Comparison of ENCODE assay signal across 18 cellular contexts in genomic region chr7:42456267-42456666, GRCh38.
DNase-seq lines count a peak whose midpoint lies in the region; ATAC-seq and TF ChIP-seq lines count a peak whose summit lies in the region.
"Had no signal": no experiment of that assay in that cellular context is flagged by ENCODE, and none has a peak within 500 bp of the region (broad histone marks: within the 10 kb centered on the region; RNA-seq: fewer than 3 reads in every experiment).

No MANE protein-coding gene starts in this region.

- TF ChIP-seq CTCF in smooth muscle cell (IDR thresholded peaks at IDR 0.05; ENCODE audit: borderline replicate concordance, insufficient read depth, poor library complexity, severe bottlenecking), result no peak

- H3K79me2 ChIP-seq in smooth muscle cell (ENCODE audit: low read depth), result no peaks in the 10 kb centered on the region

- H3K9me3 ChIP-seq in smooth muscle cell (replicated peaks; ENCODE audit: low read depth), result no peaks in the 10 kb centered on the region
- H3K9me3 ChIP-seq: SJCRH30 had no signal

- H3K4me1 ChIP-seq in smooth muscle cell (ENCODE audit: low read depth), result peaks cover 3% of the 10 kb centered on the region
- H3K4me1 ChIP-seq: SJCRH30 had no signal

- H4K20me1 ChIP-seq in smooth muscle cell (ENCODE audit: low read depth), result no peaks in the 10 kb centered on the region

- H3F3A ChIP-seq in smooth muscle cell (ENCODE audit: low read depth), result no peaks in the 10 kb centered on the region

- H3K4me2 ChIP-seq in smooth muscle cell, result no peak overlapping the region
- H3K4me2 ChIP-seq: PC-9 had no signal

- H3K4me3 ChIP-seq in smooth muscle cell, result no peak overlapping the region
- H3K4me3 ChIP-seq: PC-9, SJCRH30 had no signal

- no peaks in the 10 kb centered on the region for H3K36me3 ChIP-seq in smooth muscle cell (ENCODE audit: low read depth)
- H3K36me3 ChIP-seq: SJCRH30 had no signal

- 91% methylated on average over 6 of the region's 6 CpGs for WGBS in smooth muscle cell (ENCODE audit: low lambda C conversion rate)

- no peak overlapping the region for H3K27ac ChIP-seq in smooth muscle cell (ENCODE audit: low read depth)
- H3K27ac ChIP-seq: PC-9, RWPE1, SJCRH30 had no signal

- H2AFZ ChIP-seq in smooth muscle cell (ENCODE audit: low read depth), result peak overlapping the region; percentile 28
- H2AFZ ChIP-seq: PC-9 had no signal

- ATAC-seq in HG03039 (IDR thresholded peaks at IDR 0.05; ENCODE audit: unreplicated experiment) (no peak), GM18519 (IDR thresholded peaks at IDR 0.05; ENCODE audit: low FRiP score, unreplicated experiment) (no peak)

- DNase-seq in G401 (ENCODE audit: low spot score), result peak; percentile 46
- peak; percentile 89 for DNase-seq in NCI-H82 (lab: John Stamatoyannopoulos, UW)
- DNase-seq in left kidney (ENCODE audit: low read depth, low spot score), result peak; percentile 67
- DNase-seq in smooth muscle cell (lab: John Stamatoyannopoulos, UW; ENCODE audit: unreplicated experiment), result no peak
- DNase-seq in OCI-M2 (lab: John Stamatoyannopoulos, UW; ENCODE audit: unreplicated experiment), result no peak
- DNase-seq: DND-41, H7, Karpas-422, NCI-H1048, NCI-H1436 treated with DMSO at 0.1 percent for 48 hours, NCI-H2029 treated with DMSO at 0.1 percent for 48 hours, NCI-H446 treated with DMSO at 0.1 percent for 48 hours, NCI-H774, PC-9, SJCRH30 had no signal

- H3K27me3 ChIP-seq in smooth muscle cell (ENCODE audit: low read depth), result no peaks in the 10 kb centered on the region
- H3K27me3 ChIP-seq: SJCRH30 had no signal

- H3K9ac ChIP-seq in smooth muscle cell (ENCODE audit: low read depth), result no peak overlapping the region

- in situ Hi-C loops in G401 (cut with HindIII; ENCODE audit: low sequenced_read_pairs), result no loop called here

Comparison
In these comparisons a context has a peak if more than half of its experiments do, and no peak if none do; other contexts are left out.
1. DNase-seq: peak in G401 (single experiment), NCI-H82 (single experiment) and left kidney (single experiment); none in smooth muscle cell (single experiment) and OCI-M2 (single experiment).